In genomic region chr6:29887819-29888581, GRCh38 we compare ENCODE assay signal across 9 cellular contexts. TPM values are rescaled to one million over a fixed set of nuclear protein-coding genes. Genes with fewer than 3 reads are reported as not detected.
DNase-seq lines count a peak whose midpoint lies in the region; ATAC-seq and TF ChIP-seq lines count a peak whose summit lies in the region.
"Had no signal": no experiment of that assay in that cellular context is flagged by ENCODE, and none has a peak within 500 bp of the region (broad histone marks: within the 10 kb centered on the region; RNA-seq: fewer than 3 reads in every experiment).

No MANE protein-coding gene starts in this region.

- TF ChIP-seq CTCF in dorsolateral prefrontal cortex (IDR thresholded peaks at IDR 0.05 in 54 of 56, conservative IDR thresholded peaks at IDR 0.05 in 2 of 56; ENCODE audit: low read depth in 1 of 56, partially characterized antibody in 56 of 56) (peak in 1 of 56 donors; percentile 3), lower lobe of right lung (IDR thresholded peaks at IDR 0.05) (no peak)

- peak overlapping the region; percentile 54 for H3K4me3 ChIP-seq in HUES64 (ENCODE audit: low read length)
- peak overlapping the region; percentile 28 to 81 (median 65) for H3K4me3 ChIP-seq in dorsolateral prefrontal cortex
- H3K4me3 ChIP-seq in lower lobe of right lung: peak overlapping the region; percentile 66

- H3K27ac ChIP-seq in HUES64 (ENCODE audit: low read depth, low read length) (no peak overlapping the region), dorsolateral prefrontal cortex (peak overlapping the region in 49 of 59 donors; percentile 11 to 90 (median 70)), lower lobe of right lung (peak overlapping the region; percentile 91)

- intact Hi-C loops in dorsolateral prefrontal cortex (cut with DNase I): loop anchor here in 1 of 2 donors (5.0 kb wide), 1 partner anchor 69 kb away; no protein-coding TSS in a partner anchor
- intact Hi-C loops in lower lobe of right lung (cut with DNase I): no loop called here

- DNase-seq in DMS153 treated with DMSO at 0.1 percent for 48 hours (lab: John Stamatoyannopoulos, UW; ENCODE audit: unreplicated experiment): peak; percentile 5
- DNase-seq in activated CD4-positive, alpha-beta T cell treated with anti-CD3 and anti-CD28 coated beads, Interleukin-2, amount 50 U/mL, for 4 hours: peak; percentile 83 to 85
- DNase-seq in dorsolateral prefrontal cortex: peak in 9 of 10 donors; percentile 30 to 65 (median 42)
- DNase-seq in lower lobe of right lung: peak; percentile 95
- DNase-seq in stimulated activated CD4-positive, alpha-beta T cell treated with anti-CD3 and anti-CD28 coated beads, TNF-alpha, amount 100 ng/mL, for 4 hours (ENCODE audit: low read depth in 3 of 3): peak; percentile 57 to 85 (median 71)
- DNase-seq in kidney glomerular epithelial cell (lab: John Stamatoyannopoulos, UW): no peak

- H3K9me3 ChIP-seq in HUES64 (ENCODE audit: insufficient read depth, low read depth, low read length) (no peaks in the 10 kb centered on the region), lower lobe of right lung (no peaks in the 10 kb centered on the region)
- H3K9me3 ChIP-seq: ascending aorta had no signal

- under 1% methylated on average over 72 of the region's 81 CpGs for WGBS in HUES64

- H3K27me3 ChIP-seq in HUES64 (ENCODE audit: insufficient read depth, low read length) (peaks cover 39% of the 10 kb centered on the region), dorsolateral prefrontal cortex (peaks cover 0 to 9% (median 0%) of the 10 kb centered on the region in 45 donors), lower lobe of right lung (ENCODE audit: low read depth) (no peaks in the 10 kb centered on the region)
- H3K27me3 ChIP-seq: ascending aorta had no signal

- peak; percentile 61 for ATAC-seq in GM21360 (IDR thresholded peaks at IDR 0.05; ENCODE audit: unreplicated experiment)
- peak; percentile 94 to 97 for ATAC-seq in lower lobe of right lung

- H3K36me3 ChIP-seq in HUES64 (ENCODE audit: insufficient read depth, low read length) (no peaks in the 10 kb centered on the region), lower lobe of right lung (peaks cover 6% of the 10 kb centered on the region)
- H3K36me3 ChIP-seq: ascending aorta had no signal

- H3K4me1 ChIP-seq in HUES64 (ENCODE audit: insufficient read depth, low read length) (no peaks in the 10 kb centered on the region), lower lobe of right lung (peaks cover 6% of the 10 kb centered on the region)

- no peak overlapping the region for H3K9ac ChIP-seq in HUES64 (ENCODE audit: low read depth, low read length)

RNA-seq across cellular contexts. Expression of gene HLA-A, which starts 54.3 kb away (rescaled TPM):
- 60.5 TPM for polyA plus RNA-seq in HUES64 (2013, experiment 1 of 2)
- polyA plus RNA-seq in HUES64 (2013, experiment 2 of 2): 66.8 TPM
- 100 to 1,000 TPM in 84 of 120 experiments, 10 to 100 TPM in 36; 40.9 to 370 (median 124) TPM for total RNA-seq in dorsolateral prefrontal cortex
- total RNA-seq in lower lobe of right lung: 1,064 TPM
